In genomic region chr20:32559216-32559752, GRCh38 we compare ENCODE assay signal across 1 cellular context.
TF ChIP-seq lines count a peak whose summit lies in the region.

No MANE protein-coding gene starts in this region.

TF ChIP-seq in HEK293, 187 proteins besides CTCF, POLR2A, EP300 and RAD21:
- TF ChIP-seq SCRT2 (tag by site-specific recombination; IDR thresholded peaks at IDR 0.05) (no peak), ZSCAN16 (tag by site-specific recombination; IDR thresholded peaks at IDR 0.05) (0 out of 2 replicates have a peak, but pooled peaks have one; percentile 35)
